ENCODE assay signal across 26 cellular contexts in the genomic region with DNA sequence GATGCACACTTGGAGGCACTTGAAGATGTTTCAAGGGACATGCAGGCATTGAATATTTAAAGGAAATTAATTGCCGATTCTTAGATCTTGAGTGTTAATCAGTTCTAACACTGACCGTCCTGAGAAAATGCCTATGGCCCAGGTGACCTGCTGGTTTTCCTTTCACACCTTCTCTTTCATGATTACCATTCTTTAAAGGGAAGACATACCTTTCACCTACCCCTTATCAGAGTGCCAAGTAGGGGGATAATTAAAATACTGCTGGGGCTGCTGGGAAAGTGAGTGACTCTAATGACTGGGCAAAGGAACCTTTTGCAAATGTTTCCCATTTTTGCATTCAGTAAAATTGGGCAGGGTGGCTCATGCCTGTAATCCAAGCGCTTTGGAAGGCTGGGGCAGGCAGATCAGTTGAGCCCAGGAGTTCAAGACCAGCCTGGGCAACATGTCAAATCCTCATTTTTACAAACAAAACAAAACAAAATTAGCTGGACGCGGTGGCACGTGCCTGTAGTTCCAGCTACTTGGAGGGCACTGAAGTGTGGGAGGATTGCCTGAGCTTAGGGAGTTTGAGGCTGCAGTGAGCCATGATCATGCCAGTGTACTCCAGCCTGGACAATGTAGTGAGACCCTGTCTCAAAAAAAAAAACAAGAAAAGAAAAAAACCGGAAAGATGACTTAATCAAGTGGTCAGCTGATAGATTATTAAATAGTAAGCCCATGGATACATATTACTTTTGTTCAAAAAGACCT. TPM values are rescaled to one million over a fixed set of nuclear protein-coding genes. Genes with fewer than 3 reads are reported as not detected.
DNase-seq lines count a peak whose midpoint lies in the region; ATAC-seq and TF ChIP-seq lines count a peak whose summit lies in the region.
"Had no signal": no experiment of that assay in that cellular context is flagged by ENCODE, and none has a peak within 500 bp of the region (broad histone marks: within the 10 kb centered on the region; RNA-seq: fewer than 3 reads in every experiment).

No MANE protein-coding gene starts in this region.

- TF ChIP-seq CTCF in smooth muscle cell (IDR thresholded peaks at IDR 0.05; ENCODE audit: borderline replicate concordance, insufficient read depth, poor library complexity, severe bottlenecking) (no peak), type B pancreatic cell (conservative IDR thresholded peaks at IDR 0.05) (no peak)

- no peaks in the 10 kb centered on the region for H3F3A ChIP-seq in smooth muscle cell (ENCODE audit: low read depth)

- H4K20me1 ChIP-seq in smooth muscle cell (ENCODE audit: low read depth) = no peaks in the 10 kb centered on the region

- H3K4me3 Mint-ChIP-seq in stimulated activated naive CD8-positive, alpha-beta T cell treated with anti-CD3 and anti-CD28 coated beads, Interleukin-15, Interleukin-2, amounts not matched to agents 100 ng/mL and 50 ng/mL, for 24 hours = no peak overlapping the region
- no peak overlapping the region for H3K4me3 Mint-ChIP-seq in activated T-helper 17 cell treated with anti-CD3 and anti-CD28 coated beads, Interleukin-2, amount 50 U/mL, for 72 hours
- no peak overlapping the region for H3K4me3 Mint-ChIP-seq in type B pancreatic cell
- H3K4me3 Mint-ChIP-seq: activated CD4-positive, alpha-beta memory T cell treated with anti-CD3 and anti-CD28 coated beads for 36 hours; dendritic cell treated with granulocyte-macrophage colony-stimulating factor and Interleukin-4, amounts not matched to agents 40 ng/mL and 50 ng/mL, for 4 days; HFFc6 had no signal

- H3K4me1 Mint-ChIP-seq in stimulated activated naive CD8-positive, alpha-beta T cell treated with anti-CD3 and anti-CD28 coated beads, Interleukin-15, Interleukin-2, amounts not matched to agents 100 ng/mL and 50 ng/mL, for 24 hours (ENCODE audit: low read depth) = peaks cover 90% of the 10 kb centered on the region
- H3K4me1 Mint-ChIP-seq in activated T-helper 17 cell treated with anti-CD3 and anti-CD28 coated beads, Interleukin-2, amount 50 U/mL, for 72 hours = peaks cover 53% of the 10 kb centered on the region
- H3K4me1 Mint-ChIP-seq in type B pancreatic cell (ENCODE audit: unreplicated experiment) = peaks cover 30% of the 10 kb centered on the region

- no peak overlapping the region for H3K9ac ChIP-seq in smooth muscle cell (ENCODE audit: low read depth)
- H3K9ac ChIP-seq: KMS-11 had no signal

- H3K27ac Mint-ChIP-seq in stimulated activated naive CD8-positive, alpha-beta T cell treated with anti-CD3 and anti-CD28 coated beads, Interleukin-15, Interleukin-2, amounts not matched to agents 100 ng/mL and 50 ng/mL, for 24 hours = peak overlapping the region; percentile 59
- peak overlapping the region; percentile 63 for H3K27ac Mint-ChIP-seq in activated T-helper 17 cell treated with anti-CD3 and anti-CD28 coated beads, Interleukin-2, amount 50 U/mL, for 72 hours
- no peak overlapping the region for H3K27ac Mint-ChIP-seq in type B pancreatic cell
- H3K27ac Mint-ChIP-seq: activated CD4-positive, alpha-beta memory T cell treated with anti-CD3 and anti-CD28 coated beads for 36 hours; dendritic cell treated with granulocyte-macrophage colony-stimulating factor and Interleukin-4, amounts not matched to agents 40 ng/mL and 50 ng/mL, for 4 days; HFFc6 had no signal

- no peak for ATAC-seq in stimulated activated naive CD8-positive, alpha-beta T cell treated with anti-CD3 and anti-CD28 coated beads, Interleukin-15, Interleukin-2, amounts not matched to agents 100 U/mL and 50 U/mL, for 24 hours
- no peak for ATAC-seq in activated T-helper 17 cell treated with anti-CD3 and anti-CD28 coated beads, Interleukin-2, amount 50 U/mL, for 72 hours (replicated peaks)
- ATAC-seq in left lobe of liver = peak; percentile 12

- H3K79me2 ChIP-seq in smooth muscle cell (ENCODE audit: low read depth) = no peaks in the 10 kb centered on the region

- H3K4me3 ChIP-seq in smooth muscle cell = no peak overlapping the region
- H3K4me3 ChIP-seq: cardiac muscle cell, lung, PC-9, skin epidermis, suprapubic skin had no signal

- no peaks in the 10 kb centered on the region for H3K27me3 ChIP-seq in smooth muscle cell (ENCODE audit: low read depth)
- H3K27me3 ChIP-seq: cardiac muscle cell, suprapubic skin had no signal

- DNase-seq in stimulated activated naive CD8-positive, alpha-beta T cell treated with anti-CD3 and anti-CD28 coated beads, Interleukin-15, Interleukin-2, amounts not matched to agents 100 U/mL and 50 U/mL, for 24 hours = no peak
- DNase-seq in left lobe of liver (ENCODE audit: low spot score) = no peak
- DNase-seq in smooth muscle cell (lab: John Stamatoyannopoulos, UW; ENCODE audit: unreplicated experiment) = no peak
- no peak for DNase-seq in type B pancreatic cell (ENCODE audit: extremely low spot score, unreplicated experiment)
- DNase-seq in activated effector memory CD4-positive, alpha-beta T cell treated with anti-CD3 and anti-CD28 coated beads, Interleukin-2, amount 50 U/mL, for 16 hours = no peak
- DNase-seq in NCI-H82 (lab: John Stamatoyannopoulos, UW) = no peak
- DNase-seq: activated CD4-positive, alpha-beta memory T cell treated with anti-CD3 and anti-CD28 coated beads for 36 hours; activated CD4-positive, CD25-positive, alpha-beta regulatory T cell; activated gamma-delta T cell treated with Interleukin-2 at 50 U/mL for 16 hours; glutamatergic neuron; HFFc6; NCI-H1417 treated with DMSO at 0.1 percent for 48 hours; NCI-H2081 treated with DMSO at 0.1 percent for 48 hours; occipital lobe; PC-9; Right ventricle myocardium superior; stimulated activated CD4-positive, alpha-beta T cell treated with anti-CD3 and anti-CD28 coated beads, Interleukin-2, amount 100 ng/mL, for 24 hours; T1000 had no signal

- no peaks in the 10 kb centered on the region for H3K36me3 ChIP-seq in smooth muscle cell (ENCODE audit: low read depth)
- H3K36me3 ChIP-seq: cardiac muscle cell, suprapubic skin had no signal

- H3K36me3 Mint-ChIP-seq in stimulated activated naive CD8-positive, alpha-beta T cell treated with anti-CD3 and anti-CD28 coated beads, Interleukin-15, Interleukin-2, amounts not matched to agents 100 ng/mL and 50 ng/mL, for 24 hours (ENCODE audit: low read depth) = peaks cover 67% of the 10 kb centered on the region
- peaks cover 54% of the 10 kb centered on the region for H3K36me3 Mint-ChIP-seq in activated T-helper 17 cell treated with anti-CD3 and anti-CD28 coated beads, Interleukin-2, amount 50 U/mL, for 72 hours (ENCODE audit: low read depth)
- peaks cover 10% of the 10 kb centered on the region for H3K36me3 Mint-ChIP-seq in type B pancreatic cell

- no peak overlapping the region for H3K27ac ChIP-seq in smooth muscle cell (ENCODE audit: low read depth)
- H3K27ac ChIP-seq: cardiac muscle cell, KMS-11, PC-9, skin epidermis, suprapubic skin had no signal

- H3K9me3 ChIP-seq in smooth muscle cell (replicated peaks; ENCODE audit: low read depth) = no peaks in the 10 kb centered on the region
- H3K9me3 ChIP-seq: suprapubic skin had no signal

- no peaks in the 10 kb centered on the region for H3K27me3 Mint-ChIP-seq in stimulated activated naive CD8-positive, alpha-beta T cell treated with anti-CD3 and anti-CD28 coated beads, Interleukin-15, Interleukin-2, amounts not matched to agents 100 ng/mL and 50 ng/mL, for 24 hours
- H3K27me3 Mint-ChIP-seq in activated T-helper 17 cell treated with anti-CD3 and anti-CD28 coated beads, Interleukin-2, amount 50 U/mL, for 72 hours = no peaks in the 10 kb centered on the region
- H3K27me3 Mint-ChIP-seq in type B pancreatic cell = no peaks in the 10 kb centered on the region
- H3K27me3 Mint-ChIP-seq: activated CD4-positive, alpha-beta memory T cell treated with anti-CD3 and anti-CD28 coated beads for 36 hours; dendritic cell treated with granulocyte-macrophage colony-stimulating factor and Interleukin-4, amounts not matched to agents 40 ng/mL and 50 ng/mL, for 4 days had no signal

- H3K9me3 Mint-ChIP-seq in stimulated activated naive CD8-positive, alpha-beta T cell treated with anti-CD3 and anti-CD28 coated beads, Interleukin-15, Interleukin-2, amounts not matched to agents 100 ng/mL and 50 ng/mL, for 24 hours = no peaks in the 10 kb centered on the region
- no peaks in the 10 kb centered on the region for H3K9me3 Mint-ChIP-seq in activated T-helper 17 cell treated with anti-CD3 and anti-CD28 coated beads, Interleukin-2, amount 50 U/mL, for 72 hours
- H3K9me3 Mint-ChIP-seq in type B pancreatic cell = peaks cover 9% of the 10 kb centered on the region
- H3K9me3 Mint-ChIP-seq: dendritic cell treated with granulocyte-macrophage colony-stimulating factor and Interleukin-4, amounts not matched to agents 40 ng/mL and 50 ng/mL, for 4 days; HFFc6 had no signal

- peaks cover 11% of the 10 kb centered on the region for H3K4me1 ChIP-seq in smooth muscle cell (ENCODE audit: low read depth)

- H3K4me2 ChIP-seq in smooth muscle cell = no peak overlapping the region
- H3K4me2 ChIP-seq: KMS-11, PC-9 had no signal

- H2AFZ ChIP-seq in smooth muscle cell (ENCODE audit: low read depth) = no peak overlapping the region
- H2AFZ ChIP-seq: PC-9 had no signal

- 92% methylated on average over 7 of the region's 7 CpGs for WGBS in smooth muscle cell (ENCODE audit: low lambda C conversion rate)

RNA-seq across cellular contexts. Expression of a gene that starts 44.3 kb away (rescaled TPM):
- total RNA-seq in activated T-helper 17 cell treated with anti-CD3 and anti-CD28 coated beads, Interleukin-2, amount 50 U/mL, for 72 hours = 10 to 100 TPM; 19.1 to 30.9 TPM
- 14.0 TPM for total RNA-seq in left lobe of liver
- 6.7 and 12.9 TPM in 2 replicates for total RNA-seq in smooth muscle cell
- polyA plus RNA-seq in smooth muscle cell = 2.6 and 4.3 TPM in 2 replicates
- total RNA-seq in type B pancreatic cell (ENCODE audit: low replicate concordance) = 5.4 and 21.3 TPM in 2 replicates
